In genomic region chr16:57244767-57245471, GRCh38 we compare ENCODE assay signal across 8 cellular contexts. TPM values are rescaled to one million over a fixed set of nuclear protein-coding genes. Genes with fewer than 3 reads are reported as not detected.
DNase-seq lines count a peak whose midpoint lies in the region; ATAC-seq and TF ChIP-seq lines count a peak whose summit lies in the region.

TSS of gene ARL2BP (plus strand) at chr16:57245259. CDS start at chr16:57245368, 109 bp downstream.

- H3K9me3 Mint-ChIP-seq in GM23338 (no peaks in the 10 kb centered on the region), natural killer cell (no peaks in the 10 kb centered on the region)
- no peaks in the 10 kb centered on the region for H3K9me3 Mint-ChIP-seq in activated T-helper 2 cell treated with anti-CD3 and anti-CD28 coated beads, Interferon-gamma antibody, Interleukin-2, Interleukin-4, amounts not matched to agents 10 μg/mL and 5 μg/mL and 100 μg/mL, durations not matched to agents 14 hours and 24 hours and 36 hours

- H3K36me3 Mint-ChIP-seq in GM23338 (ENCODE audit: low read depth) (no peaks in the 10 kb centered on the region; the same call in 2 of the 3 replicates), natural killer cell (no peaks in the 10 kb centered on the region)
- H3K36me3 Mint-ChIP-seq in activated T-helper 2 cell treated with anti-CD3 and anti-CD28 coated beads, Interferon-gamma antibody, Interleukin-2, Interleukin-4, amounts not matched to agents 10 μg/mL and 5 μg/mL and 100 μg/mL, durations not matched to agents 14 hours and 24 hours and 36 hours (ENCODE audit: low read depth), result peaks cover 40% of the 10 kb centered on the region

- peaks cover 5% of the 10 kb centered on the region; the same call in 1 of the 2 replicates for H3F3A ChIP-seq in GM23338 (replicated peaks; ENCODE audit: low read depth)

- H3K27ac Mint-ChIP-seq in GM23338 (peak within 1 kb of the TSS; percentile 92), natural killer cell (peak within 1 kb of the TSS; percentile 96)
- peak within 1 kb of the TSS; percentile 97 for H3K27ac Mint-ChIP-seq in activated T-helper 2 cell treated with anti-CD3 and anti-CD28 coated beads, Interferon-gamma antibody, Interleukin-2, Interleukin-4, amounts not matched to agents 10 μg/mL and 5 μg/mL and 100 μg/mL, durations not matched to agents 14 hours and 24 hours and 36 hours

- peaks cover 6% of the 10 kb centered on the region for H3K4me1 Mint-ChIP-seq in GM23338
- H3K4me1 Mint-ChIP-seq in activated T-helper 2 cell treated with anti-CD3 and anti-CD28 coated beads, Interferon-gamma antibody, Interleukin-2, Interleukin-4, amounts not matched to agents 10 μg/mL and 5 μg/mL and 100 μg/mL, durations not matched to agents 14 hours and 24 hours and 36 hours (ENCODE audit: low read depth), result peaks cover 14% of the 10 kb centered on the region
- peaks cover 14 to 21% of the 10 kb centered on the region in 2 donors for H3K4me1 Mint-ChIP-seq in natural killer cell

- DNase-seq in EH (ENCODE audit: low read depth) (peak; percentile 98), GM23338 (ENCODE audit: low spot score) (peak; percentile 99), LNCaP clone FGC (ENCODE audit: low read depth) (peak; percentile 88), RWPE1 (ENCODE audit: low spot score) (peak; percentile 100), fibroblast of mammary gland (ENCODE audit: low read depth) (peak; percentile 95), natural killer cell (peak; percentile 97)
- DNase-seq in activated T-helper 2 cell treated with anti-CD3 and anti-CD28 coated beads, Interferon-gamma antibody, Interleukin-2, Interleukin-4, amounts not matched to agents 10 μg/mL and 5 μg/mL and 100 μg/mL, durations not matched to agents 14 hours and 24 hours and 36 hours (ENCODE audit: low spot score), result peak; percentile 98
- peak; percentile 97 for DNase-seq in stimulated activated naive CD4-positive, alpha-beta T cell treated with Interleukin-2 at 50 U/mL for 16 hours (lab: John Stamatoyannopoulos, UW)

- peaks cover 8% of the 10 kb centered on the region; the same call in 1 of the 2 replicates for H3K4me1 ChIP-seq in GM23338 (ENCODE audit: insufficient read depth)

- no peaks in the 10 kb centered on the region for H3K9me2 ChIP-seq in GM23338 (ENCODE audit: insufficient read depth)

- peak within 1 kb of the TSS; percentile 95 for H3K4me2 ChIP-seq in GM23338

- CTCF ChIA-PET in RWPE1 (lab: Yijun Ruan, JAX), result interaction anchor here (1.0 to 1.1 kb wide), 2 partner anchors 152 to 172 kb away, joined by 3 to 6 read pairs; no protein-coding TSS in a partner anchor

- H3K4me3 ChIP-seq in GM23338 (peak within 1 kb of the TSS; percentile 87), LNCaP clone FGC (ENCODE audit: low read depth, low read length) (peak within 1 kb of the TSS; percentile 75), fibroblast of mammary gland (ENCODE audit: control insufficient read depth, low read depth, low read length) (peak within 1 kb of the TSS; percentile 70)

- no peaks in the 10 kb centered on the region for H3K79me2 ChIP-seq in GM23338 (replicated peaks; ENCODE audit: insufficient read depth)

- no peaks in the 10 kb centered on the region for H4K20me1 ChIP-seq in GM23338 (replicated peaks; ENCODE audit: insufficient read depth)

- peak within 1 kb of the TSS; percentile 99 for H2AFZ ChIP-seq in GM23338

- H3K27me3 ChIP-seq in GM23338 (ENCODE audit: insufficient read depth), result no peaks in the 10 kb centered on the region

- H3K36me3 ChIP-seq in GM23338 (ENCODE audit: insufficient read depth), result no peaks in the 10 kb centered on the region; the same call in 1 of the 2 replicates

- peaks cover 20% of the 10 kb centered on the region for H3K27me3 Mint-ChIP-seq in GM23338 (ENCODE audit: insufficient read depth, low read depth, poor library complexity)
- H3K27me3 Mint-ChIP-seq in activated T-helper 2 cell treated with anti-CD3 and anti-CD28 coated beads, Interferon-gamma antibody, Interleukin-2, Interleukin-4, amounts not matched to agents 10 μg/mL and 5 μg/mL and 100 μg/mL, durations not matched to agents 14 hours and 24 hours and 36 hours (ENCODE audit: low read depth), result no peaks in the 10 kb centered on the region
- H3K27me3 Mint-ChIP-seq in natural killer cell (ENCODE audit: low read depth in 2 of 2), result no peaks in the 10 kb centered on the region

- TF ChIP-seq CTCF in GM23338 (conservative IDR thresholded peaks at IDR 0.05; ENCODE audit: low read depth in 2 of 2), result peak in 1 of 2 experiments; percentile 18; a peak in 1 of 4 replicates
- TF ChIP-seq CTCF in LNCaP clone FGC (IDR thresholded peaks at IDR 0.05; ENCODE audit: control insufficient read depth, extremely low read depth, insufficient read depth), result no peak
- peak; percentile 38 for TF ChIP-seq CTCF in RWPE1 (conservative IDR thresholded peaks at IDR 0.05; ENCODE audit: low read depth)
- no peak for TF ChIP-seq CTCF in fibroblast of mammary gland (conservative IDR thresholded peaks at IDR 0.05; ENCODE audit: control insufficient read depth, insufficient read depth, low read depth, low read length)
- TF ChIP-seq CTCF in natural killer cell (IDR thresholded peaks at IDR 0.05), result no peak

- H3K4me3 Mint-ChIP-seq in GM23338 (peak within 1 kb of the TSS; percentile 89), natural killer cell (peak within 1 kb of the TSS; percentile 91)
- peak within 1 kb of the TSS; percentile 88 for H3K4me3 Mint-ChIP-seq in activated T-helper 2 cell treated with anti-CD3 and anti-CD28 coated beads, Interferon-gamma antibody, Interleukin-2, Interleukin-4, amounts not matched to agents 10 μg/mL and 5 μg/mL and 100 μg/mL, durations not matched to agents 14 hours and 24 hours and 36 hours (ENCODE audit: low read depth)

- H3K27ac ChIP-seq in GM23338 (ENCODE audit: low read depth), result peak within 1 kb of the TSS; percentile 55; the same call in 1 of the 2 replicates
- peak within 1 kb of the TSS; percentile 90 for H3K27ac ChIP-seq in RWPE1

- ATAC-seq in GM23338, result peak; percentile 94
- ATAC-seq in natural killer cell, result peak; percentile 95 to 98 (median 95)

- intact Hi-C loops in activated T-helper 2 cell treated with anti-CD3 and anti-CD28 coated beads, Interferon-gamma antibody, Interleukin-2, Interleukin-4, amounts not matched to agents 10 μg/mL and 5 μg/mL and 100 μg/mL, durations not matched to agents 14 hours and 24 hours and 36 hours (cut with micrococcal nuclease), result loop anchor here (1.0 to 5.0 kb wide), 4 partner anchors 32 to 172 kb away; partner anchors contain the start of genes PSME3IP1 and RSPRY1
- intact Hi-C loops in natural killer cell (cut with micrococcal nuclease), result loop anchor here (1.0 to 2.0 kb wide), 2 partner anchors 55 to 58 kb away; partner anchors contain the start of genes PSME3IP1 and RSPRY1

- POLR2A ChIA-PET in RWPE1 (lab: Yijun Ruan, JAX; ENCODE audit: low non-redundant PET), result no interaction called here

TF ChIP-seq in GM23338, 12 proteins besides CTCF, POLR2A, EP300 and RAD21:
- no peak for TF ChIP-seq EZH2phosphoT487 (IDR thresholded peaks at IDR 0.05; ENCODE audit: unreplicated experiment)
- no peak for TF ChIP-seq ETS1 (IDR thresholded peaks at IDR 0.05)
- peak; percentile 84 for TF ChIP-seq POLR2AphosphoS5 (IDR thresholded peaks at IDR 0.05; ENCODE audit: low read depth)
- TF ChIP-seq REST (IDR thresholded peaks at IDR 0.05; ENCODE audit: unreplicated experiment), result no peak

RNA-seq across cellular contexts. Expression of gene ARL2BP, which starts in this region (rescaled TPM):
- total RNA-seq in GM23338 (2014; rRNA removed; shearing (Covaris generic)), result 13.2 and 13.4 TPM in 2 replicates
- 10.3 and 10.9 TPM in 2 replicates for polyA plus RNA-seq in GM23338 (2016; fragmentation: Nextera tagmentation; extraction: Ambion mirVana)
- total RNA-seq in activated T-helper 2 cell treated with anti-CD3 and anti-CD28 coated beads, Interferon-gamma antibody, Interleukin-2, Interleukin-4, amounts not matched to agents 10 μg/mL and 5 μg/mL and 100 μg/mL, durations not matched to agents 14 hours and 24 hours and 36 hours, result 28.1 and 31.2 TPM in 2 replicates
- 10 to 100 TPM; 36.5 to 44.4 (median 43.7) TPM for total RNA-seq in natural killer cell

Comparison
In these comparisons a context has a peak if more than half of its experiments do, and no peak if none do; other contexts are left out.
1. Peak in every context shown above with its lines: DNase-seq, ATAC-seq, H3K4me3 ChIP-seq and H3K27ac ChIP-seq.